ENCODE assay signal across 1 cellular context in the genomic region with DNA sequence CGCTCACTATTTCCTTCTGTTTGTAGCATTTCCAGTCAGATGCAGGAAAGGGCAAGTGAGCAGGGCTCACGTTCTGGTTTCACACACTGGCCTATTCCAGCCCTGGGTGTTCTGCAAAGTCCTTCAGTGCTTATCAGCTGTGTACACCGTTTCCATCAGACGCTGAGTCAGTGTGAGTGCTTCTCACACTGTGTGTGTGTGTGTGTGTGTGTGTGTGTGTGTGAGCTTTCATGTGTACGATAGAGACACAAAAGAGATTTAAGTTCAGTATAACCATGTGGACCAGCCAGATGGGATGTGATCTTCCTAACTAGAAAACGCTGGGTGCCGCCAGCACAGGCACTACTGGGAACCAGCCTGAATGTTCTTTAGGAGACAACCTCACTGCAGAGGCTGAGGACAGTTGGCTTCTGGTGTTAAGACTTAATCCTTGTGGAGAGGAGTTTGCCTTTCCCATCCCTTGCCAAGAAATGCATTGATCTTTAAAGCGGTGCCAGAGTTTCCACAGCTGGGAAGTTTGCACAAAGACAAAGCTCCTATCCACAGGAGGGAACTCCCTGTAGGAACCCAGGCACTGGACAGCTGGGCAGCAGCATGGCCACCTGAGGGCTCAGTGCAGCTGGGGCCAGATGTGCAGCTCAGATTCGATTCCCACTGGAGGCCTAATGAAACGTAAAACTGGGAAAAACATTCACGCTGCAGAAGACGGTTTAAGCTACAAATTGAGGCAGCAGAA.
A peak's percentile ranks its signal among the peaks of the same experiment; 100 is the strongest.
TF ChIP-seq lines count a peak whose summit lies in the region.

No MANE protein-coding gene starts in this region.

TF ChIP-seq in endothelial cell of umbilical vein, 7 proteins besides CTCF, POLR2A, EP300 and RAD21:
- peak; percentile 72 for TF ChIP-seq FOS (IDR thresholded peaks at IDR 0.05; ENCODE audit: borderline replicate concordance, insufficient read depth, low read length)
- TF ChIP-seq GATA2 (IDR thresholded peaks at IDR 0.05; ENCODE audit: insufficient read depth, insufficient read length, low read depth, low read length) = peak; percentile 87
- no peak for TF ChIP-seq EZH2 (IDR thresholded peaks at IDR 0.05; ENCODE audit: borderline replicate concordance, low read depth, low read length, severe bottlenecking)
- TF ChIP-seq, protein P1, sequence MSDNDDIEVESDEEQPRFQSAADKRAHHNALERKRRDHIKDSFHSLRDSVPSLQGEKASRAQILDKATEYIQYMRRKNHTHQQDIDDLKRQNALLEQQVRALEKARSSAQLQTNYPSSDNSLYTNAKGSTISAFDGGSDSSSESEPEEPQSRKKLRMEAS (IDR thresholded peaks at IDR 0.05; ENCODE audit: insufficient read depth, insufficient read length) = no peak
- TF ChIP-seq MYC (IDR thresholded peaks at IDR 0.05; ENCODE audit: low read depth, low read length) = no peak
- TF ChIP-seq POLR2AphosphoS5 (IDR thresholded peaks at IDR 0.05; ENCODE audit: insufficient read depth, low read depth, low read length) = peak; percentile 36
- peak; percentile 53 for TF ChIP-seq JUN (IDR thresholded peaks at IDR 0.05; ENCODE audit: borderline replicate concordance, insufficient read depth, insufficient read length, low read depth)
